ENCODE assay signal across 24 cellular contexts in genomic region chr5:65874241-65874640, GRCh38. TPM values are rescaled to one million over a fixed set of nuclear protein-coding genes. Genes with fewer than 3 reads are reported as not detected.
DNase-seq lines count a peak whose midpoint lies in the region; ATAC-seq, FAIRE-seq and TF ChIP-seq lines count a peak whose summit lies in the region.
"Had no signal": no experiment of that assay in that cellular context is flagged by ENCODE, and none has a peak within 500 bp of the region (broad histone marks: within the 10 kb centered on the region; RNA-seq: fewer than 3 reads in every experiment).

No MANE protein-coding gene starts in this region.

- peak; percentile 78 for FAIRE-seq in endothelial cell of umbilical vein (lab: Jason Lieb, UNC)
- FAIRE-seq: frontal cortex, GM19239, HepG2 had no signal

- POLR2A ChIA-PET in PC-3 (lab: Charles Lee; ENCODE audit: unreplicated experiment) = interaction anchor here (0.6 kb wide), 1 partner anchor 12 kb away, joined by 3 read pairs; no protein-coding TSS in a partner anchor
- POLR2A ChIA-PET in endothelial cell of umbilical vein (lab: Charles Lee) = interaction anchor here (0.6 kb wide), 1 partner anchor 55 kb away, joined by 13 read pairs; no protein-coding TSS in a partner anchor

- CTCF ChIA-PET in PC-3 (lab: Charles Lee) (no interaction called here), endothelial cell of umbilical vein (lab: Charles Lee) (no interaction called here)

- dilution Hi-C loops in endothelial cell of umbilical vein (cut with MboI; ENCODE audit: extremely low pct_ligation_motif_present, low sequenced_read_pairs) = no loop called here

- H2AFZ ChIP-seq in PC-3 (ENCODE audit: low read length) (no peak overlapping the region), endothelial cell of umbilical vein (ENCODE audit: low read depth, low read length) (no peak overlapping the region)
- H2AFZ ChIP-seq: neural progenitor cell had no signal

- peak overlapping the region; percentile 61 for H3K4me2 ChIP-seq in PC-3 (ENCODE audit: low read length)
- H3K4me2 ChIP-seq in endothelial cell of umbilical vein (ENCODE audit: insufficient read depth, low read length) = peak overlapping the region; percentile 50
- H3K4me2 ChIP-seq: neural progenitor cell had no signal

- peak overlapping the region; percentile 74 for H3K27ac ChIP-seq in PC-3 (ENCODE audit: low read length)
- no peak overlapping the region for H3K27ac ChIP-seq in endothelial cell of umbilical vein (ENCODE audit: insufficient read depth, low read depth, low read length)
- H3K27ac ChIP-seq in uterus = no peak overlapping the region
- H3K27ac ChIP-seq: neural progenitor cell, tibial nerve had no signal

- no peaks in the 10 kb centered on the region for H3K9me3 ChIP-seq in PC-3 (ENCODE audit: low read length)
- H3K9me3 ChIP-seq in endothelial cell of umbilical vein (replicated peaks; ENCODE audit: control insufficient read depth, insufficient read depth, low read length) = no peaks in the 10 kb centered on the region
- no peaks in the 10 kb centered on the region for H3K9me3 ChIP-seq in uterus
- H3K9me3 ChIP-seq: HAP-1, tibial nerve had no signal

- H3K79me2 ChIP-seq in PC-3 (ENCODE audit: low read length) (no peaks in the 10 kb centered on the region), endothelial cell of umbilical vein (ENCODE audit: control insufficient read depth, insufficient read depth, low read length) (no peaks in the 10 kb centered on the region)

- H3K36me3 ChIP-seq in PC-3 (ENCODE audit: low read depth, low read length) (no peaks in the 10 kb centered on the region), endothelial cell of umbilical vein (ENCODE audit: control insufficient read depth in 2 of 2, extremely low read depth in 1 of 2, insufficient read depth in 2 of 2, low read length in 2 of 2) (no peaks in the 10 kb centered on the region), uterus (no peaks in the 10 kb centered on the region)
- H3K36me3 ChIP-seq: HAP-1, neural progenitor cell, tibial nerve had no signal

- H3K9me2 ChIP-seq in PC-3 (replicated peaks; ENCODE audit: low read length) = no peaks in the 10 kb centered on the region

- H3K4me1 ChIP-seq in PC-3 (ENCODE audit: insufficient read depth, low read length) (peaks cover 11% of the 10 kb centered on the region), endothelial cell of umbilical vein (ENCODE audit: control insufficient read depth, extremely low read depth, insufficient read depth, low read length) (peaks cover 8% of the 10 kb centered on the region), uterus (no peaks in the 10 kb centered on the region)
- H3K4me1 ChIP-seq: HAP-1, neural progenitor cell, tibial nerve had no signal

- H3K27me3 ChIP-seq in PC-3 (ENCODE audit: low read length) (no peaks in the 10 kb centered on the region), endothelial cell of umbilical vein (ENCODE audit: control insufficient read depth in 2 of 2, insufficient read depth in 2 of 2, low read length in 2 of 2) (no peaks in the 10 kb centered on the region), uterus (no peaks in the 10 kb centered on the region)
- H3K27me3 ChIP-seq: neural progenitor cell, tibial nerve had no signal

- BruUV-seq in PC-3 (replicated peaks; lab: Mats Ljungman, UMichigan) (no TSS peak), endothelial cell of umbilical vein (replicated peaks; lab: Mats Ljungman, UMichigan) (no TSS peak)

- H3K9ac ChIP-seq in PC-3 (ENCODE audit: low read length) (no peak overlapping the region), endothelial cell of umbilical vein (replicated peaks; ENCODE audit: extremely low read depth, insufficient read depth, low read length) (no peak overlapping the region)
- H3K9ac ChIP-seq: neural progenitor cell had no signal

- H3K9me1 ChIP-seq in endothelial cell of umbilical vein (replicated peaks; ENCODE audit: control insufficient read depth, extremely low read depth, insufficient read depth, low read length) = no peaks in the 10 kb centered on the region

- no peaks in the 10 kb centered on the region for H3F3A ChIP-seq in PC-3 (ENCODE audit: low read length, unreplicated experiment)

- H3K4me3 ChIP-seq in PC-3 (ENCODE audit: low read length) (no peak overlapping the region), endothelial cell of umbilical vein (replicated peaks in 1 of 3; ENCODE audit: insufficient read depth in 1 of 3, low read depth in 1 of 3, low read length in 3 of 3) (no peak overlapping the region), uterus (no peak overlapping the region)
- H3K4me3 ChIP-seq: HAP-1, neural progenitor cell, tibial nerve had no signal

- H4K20me1 ChIP-seq in PC-3 (ENCODE audit: low read length) (no peaks in the 10 kb centered on the region), endothelial cell of umbilical vein (replicated peaks; ENCODE audit: control insufficient read depth, extremely low read depth, insufficient read depth, low read length) (no peaks in the 10 kb centered on the region)

- peak; percentile 80 for ATAC-seq in PC-3
- ATAC-seq in HG03108 (IDR thresholded peaks at IDR 0.05; ENCODE audit: unreplicated experiment) = no peak
- no peak for ATAC-seq in HG03095 (IDR thresholded peaks at IDR 0.05; ENCODE audit: unreplicated experiment)
- ATAC-seq: HepG2; left cardiac atrium; Right ventricle myocardium inferior; stimulated activated naive B cell treated with anti-CD40 and anti-IgM and Interleukin-4, amounts not matched to agents 10 μg/mL and 1 μg/mL and 100 μg/mL, for 72 hours had no signal

- TF ChIP-seq CTCF in PC-3 (conservative IDR thresholded peaks at IDR 0.05; ENCODE audit: low read depth, low read length) (no peak), endothelial cell of umbilical vein (IDR thresholded peaks at IDR 0.05; ENCODE audit: extremely low read depth in 1 of 2, insufficient read depth in 1 of 2, low read depth in 1 of 2, low read length in 2 of 2) (no peak), uterus (IDR thresholded peaks at IDR 0.05) (no peak)

- intact Hi-C loops in PC-3 (cut with micrococcal nuclease) (loop anchor here (5.0 kb wide), 1 partner anchor 53 kb away; the partner anchor contains the start of gene ERBIN), endothelial cell of umbilical vein (cut with micrococcal nuclease) (no loop called here), uterus (cut with DNase I; ENCODE audit: low total_unique reads) (no loop called here)

- DNase-seq in EL (peak; percentile 57), PC-3 (peak; percentile 76), endothelial cell of umbilical vein (ENCODE audit: low read depth, low spot score) (peak; percentile 45), non-pigmented ciliary epithelial cell (ENCODE audit: low read depth) (peak; percentile 36), uterus (no peak), OCI-M2 (lab: John Stamatoyannopoulos, UW; ENCODE audit: unreplicated experiment) (no peak)
- DNase-seq: activated CD4-positive, alpha-beta T cell treated with anti-CD3 and anti-CD28 coated beads, Interleukin-2, amount 50 U/mL, for 1 hour; activated CD8-positive, alpha-beta memory T cell treated with anti-CD3 and anti-CD28 coated beads, Interleukin-2, amount 50 U/mL, for 48 hours; amygdala; endodermal cell; left cardiac atrium; midbrain; MV-4-11; NCI-H1930; stimulated activated naive B cell treated with anti-CD40 and anti-IgM and Interleukin-4, amounts not matched to agents 10 μg/mL and 1 μg/mL and 100 μg/mL, for 72 hours had no signal

- TF ChIP-seq POLR2A in endothelial cell of umbilical vein (IDR thresholded peaks at IDR 0.05; ENCODE audit: low read depth, low read length) (no peak), uterus (IDR thresholded peaks at IDR 0.05) (no peak)

TF ChIP-seq in endothelial cell of umbilical vein, 7 proteins besides CTCF, POLR2A, EP300 and RAD21:
- TF ChIP-seq EZH2 (IDR thresholded peaks at IDR 0.05; ENCODE audit: borderline replicate concordance, low read depth, low read length, severe bottlenecking) (no peak), JUN (IDR thresholded peaks at IDR 0.05; ENCODE audit: borderline replicate concordance, insufficient read depth, insufficient read length, low read depth) (no peak), POLR2AphosphoS5 (IDR thresholded peaks at IDR 0.05; ENCODE audit: insufficient read depth, low read depth, low read length) (no peak), GATA2 (IDR thresholded peaks at IDR 0.05; ENCODE audit: insufficient read depth, insufficient read length, low read depth, low read length) (no peak), MAX (IDR thresholded peaks at IDR 0.05; ENCODE audit: insufficient read depth, insufficient read length) (no peak), FOS (IDR thresholded peaks at IDR 0.05; ENCODE audit: borderline replicate concordance, insufficient read depth, low read length) (peak; percentile 56), MYC (IDR thresholded peaks at IDR 0.05; ENCODE audit: low read depth, low read length) (no peak)

RNA-seq across cellular contexts. Expression of gene ERBIN, which starts 52.1 kb away (rescaled TPM):
- total RNA-seq in PC-3 (2014; rRNA removed) (38.9 and 40.6 TPM in 2 replicates), endothelial cell of umbilical vein (55.6 and 60.1 TPM in 2 replicates), uterus (100 to 1,000 TPM in 1 of 4 donors, 10 to 100 TPM in 3; 26.1 to 159 (median 81.8) TPM)
- polyA plus RNA-seq in endothelial cell of umbilical vein = 6.7 and 8.1 TPM in 2 replicates
- polyA plus RNA-seq in endothelial cell of umbilical vein (2011; cell fraction: cytosol; rRNA removed) = 9.1 and 10.3 TPM in 2 replicates
- 24.8 and 32.8 TPM in 2 replicates for polyA plus RNA-seq in endothelial cell of umbilical vein (2011; cell fraction: nucleus; rRNA removed)
- 12.7 and 20.0 TPM in 2 replicates for polyA plus RNA-seq in endothelial cell of umbilical vein (2012)
- 35.3 and 48.2 TPM in 2 replicates for polyA minus RNA-seq in endothelial cell of umbilical vein
- 25.0 TPM for polyA minus RNA-seq in endothelial cell of umbilical vein (2011; cell fraction: cytosol; rRNA and poly(A)+ RNA removed)
- polyA minus RNA-seq in endothelial cell of umbilical vein (2011; cell fraction: nucleus; rRNA and poly(A)+ RNA removed) = 135 and 176 TPM in 2 replicates

Comparison
In these comparisons a context has a peak if more than half of its experiments do, and no peak if none do; other contexts are left out.
1. DNase-seq: peak in EL (single experiment), PC-3 (single experiment), endothelial cell of umbilical vein (single experiment) and non-pigmented ciliary epithelial cell (single experiment); none in uterus (0 of 2) and OCI-M2 (single experiment).